In the genomic region with DNA sequence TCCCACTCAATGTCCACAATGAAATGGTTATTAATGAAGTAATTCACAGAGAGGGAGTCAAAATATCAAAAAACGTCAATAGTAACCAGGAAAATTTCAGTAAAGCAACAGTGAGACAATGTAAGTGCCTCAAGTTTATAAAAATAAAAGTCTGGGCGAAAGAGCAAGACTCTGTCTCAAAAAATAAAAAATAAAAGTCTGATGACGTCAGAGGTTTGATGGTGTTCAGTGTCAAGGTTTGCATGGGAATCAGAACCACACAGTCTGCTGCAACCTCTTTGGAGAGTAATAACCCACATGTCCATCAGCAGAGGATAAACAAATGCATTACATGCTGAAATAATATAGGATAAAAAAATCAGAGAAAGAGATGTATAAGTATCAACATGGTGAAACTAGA, we compare ENCODE assay signal across 28 cellular contexts.
"Had no signal": no experiment of that assay in that cellular context is flagged by ENCODE, and none has a peak within 500 bp of the region (broad histone marks: within the 10 kb centered on the region; RNA-seq: fewer than 3 reads in every experiment).

No MANE protein-coding gene starts in this region.

- DNase-seq: colonic mucosa; cortex of kidney; effector CD8-positive, alpha-beta T cell; effector memory CD8-positive, alpha-beta T cell; endodermal cell; erythroblast; esophagus squamous epithelium; foreskin fibroblast; foreskin melanocyte; gastrocnemius medialis; glutamatergic neuron; head of caudate nucleus; heart right ventricle; hippocampal formation; left cardiac atrium; left lung; left ventricle myocardium superior; lower lobe of right lung; mesenchymal stem cell; mucosa of descending colon; naive B cell had no signal

- ATAC-seq: effector memory CD8-positive, alpha-beta T cell; esophagus mucosa; gastrocnemius medialis; heart right ventricle; left cardiac atrium; left lung; left ventricle myocardium superior; lower lobe of right lung; mucosa of descending colon had no signal

- H3K9me3 Mint-ChIP-seq: dendritic cell treated with granulocyte-macrophage colony-stimulating factor and Interleukin-4, amounts not matched to agents 40 ng/mL and 50 ng/mL, for 4 days; endodermal cell; mesothelial cell of epicardium; naive B cell had no signal

- H3K4me1 ChIP-seq: colonic mucosa, esophagus squamous epithelium, gastrocnemius medialis, heart right ventricle, left lung, lower lobe of right lung had no signal

- H3K4me1 Mint-ChIP-seq: endodermal cell, mesothelial cell of epicardium had no signal

- H3K9me3 ChIP-seq: colonic mucosa, esophagus squamous epithelium, gastrocnemius medialis, heart right ventricle, left lung, lower lobe of right lung, mucosa of descending colon had no signal

- FAIRE-seq: endometrium, islet of Langerhans, keratinocyte had no signal

- H3K27me3 ChIP-seq: colonic mucosa, esophagus squamous epithelium, gastrocnemius medialis, heart right ventricle, left lung had no signal

- H3K27ac ChIP-seq: colonic mucosa, epithelial cell of prostate, esophagus squamous epithelium, gastrocnemius medialis, heart right ventricle, left lung, lower lobe of right lung had no signal

- H3K27ac Mint-ChIP-seq: dendritic cell treated with granulocyte-macrophage colony-stimulating factor and Interleukin-4, amounts not matched to agents 40 ng/mL and 50 ng/mL, for 4 days; effector memory CD8-positive, alpha-beta T cell; endodermal cell; mesothelial cell of epicardium had no signal

- H3K27me3 Mint-ChIP-seq: dendritic cell treated with granulocyte-macrophage colony-stimulating factor and Interleukin-4, amounts not matched to agents 40 ng/mL and 50 ng/mL, for 4 days; effector memory CD8-positive, alpha-beta T cell had no signal

- H3K36me3 Mint-ChIP-seq: mesothelial cell of epicardium, naive B cell had no signal

- H3K4me3 Mint-ChIP-seq: dendritic cell treated with granulocyte-macrophage colony-stimulating factor and Interleukin-4, amounts not matched to agents 40 ng/mL and 50 ng/mL, for 4 days; effector memory CD8-positive, alpha-beta T cell; endodermal cell; mesothelial cell of epicardium; naive B cell had no signal

- H3K36me3 ChIP-seq: colonic mucosa, esophagus squamous epithelium, gastrocnemius medialis, heart right ventricle, left lung, lower lobe of right lung had no signal

- H3K4me3 ChIP-seq: colonic mucosa, esophagus squamous epithelium, gastrocnemius medialis, heart right ventricle, left lung, lower lobe of right lung, mucosa of descending colon had no signal
